Comparison of ENCODE assay signal across 20 cellular contexts in genomic region chr3:108500728-108501127, GRCh38. TPM values are rescaled to one million over a fixed set of nuclear protein-coding genes. Genes with fewer than 3 reads are reported as not detected.
DNase-seq lines count a peak whose midpoint lies in the region; ATAC-seq and TF ChIP-seq lines count a peak whose summit lies in the region.
"Had no signal": no experiment of that assay in that cellular context is flagged by ENCODE, and none has a peak within 500 bp of the region (broad histone marks: within the 10 kb centered on the region; RNA-seq: fewer than 3 reads in every experiment).

No MANE protein-coding gene starts in this region.

- no peaks in the 10 kb centered on the region for H3K27me3 ChIP-seq in mammary epithelial cell (ENCODE audit: insufficient read depth, low read length)
- H3K27me3 ChIP-seq in mesendoderm (ENCODE audit: insufficient read depth, low read length, poor library complexity), result no peaks in the 10 kb centered on the region
- H3K27me3 ChIP-seq in right atrium auricular region, result no peaks in the 10 kb centered on the region
- H3K27me3 ChIP-seq in upper lobe of right lung, result no peaks in the 10 kb centered on the region
- H3K27me3 ChIP-seq: BLaER1 had no signal

- H3K23ac ChIP-seq in mesendoderm (ENCODE audit: low read length), result no peak overlapping the region

- no peaks in the 10 kb centered on the region for H3K79me2 ChIP-seq in mammary epithelial cell (ENCODE audit: insufficient read depth, low read length)
- H3K79me2 ChIP-seq in mesendoderm (ENCODE audit: control insufficient read depth, insufficient read depth, low read length), result no peaks in the 10 kb centered on the region

- ATAC-seq in HG03565 (IDR thresholded peaks at IDR 0.05; ENCODE audit: unreplicated experiment) (no peak), upper lobe of right lung (no peak)
- ATAC-seq: CD8-positive, alpha-beta T cell; Right ventricle myocardium inferior had no signal

- H3K9me3 ChIP-seq in mammary epithelial cell (replicated peaks; ENCODE audit: insufficient read depth, low read length) (no peaks in the 10 kb centered on the region), right atrium auricular region (no peaks in the 10 kb centered on the region), upper lobe of right lung (no peaks in the 10 kb centered on the region)
- H3K9me3 ChIP-seq: BLaER1 had no signal

- BruUV-seq in mammary epithelial cell (replicated peaks; lab: Mats Ljungman, UMichigan), result no TSS peak

- no peaks in the 10 kb centered on the region for H3K79me1 ChIP-seq in mesendoderm (ENCODE audit: low read length)

- no peak overlapping the region for H3K4me3 ChIP-seq in mammary epithelial cell (replicated peaks in 1 of 3; ENCODE audit: insufficient read depth in 1 of 3, low read depth in 2 of 3, low read length in 3 of 3)
- H3K4me3 ChIP-seq in mesendoderm (ENCODE audit: low read length), result no peak overlapping the region
- H3K4me3 ChIP-seq in right atrium auricular region, result no peak overlapping the region
- H3K4me3 ChIP-seq in upper lobe of right lung, result no peak overlapping the region
- H3K4me3 ChIP-seq: BLaER1, PC-9, SK-N-MC had no signal

- H4K20me1 ChIP-seq in mammary epithelial cell (ENCODE audit: insufficient read depth, low read length), result no peaks in the 10 kb centered on the region
- H4K20me1 ChIP-seq: BLaER1 had no signal

- H2AK5ac ChIP-seq in mesendoderm (ENCODE audit: low read length), result no peak overlapping the region

- H3K4me2 ChIP-seq in mammary epithelial cell (ENCODE audit: insufficient read depth, low read depth, low read length) (no peak overlapping the region), mesendoderm (ENCODE audit: low read length) (no peak overlapping the region)
- H3K4me2 ChIP-seq: BLaER1, PC-9 had no signal

- H3K4ac ChIP-seq in mesendoderm (ENCODE audit: low read depth, low read length), result no peak overlapping the region

- H2BK5ac ChIP-seq in mesendoderm (ENCODE audit: low read length), result no peak overlapping the region

- peak; percentile 9 for DNase-seq in GM03348 (ENCODE audit: low spot score)
- peak; percentile 24 for DNase-seq in LHCN-M2 (ENCODE audit: low read depth)
- DNase-seq in mammary epithelial cell, result peak; percentile 6
- DNase-seq in mesendoderm, result peak; percentile 21
- no peak for DNase-seq in SW480 (ENCODE audit: low spot score)
- no peak for DNase-seq in right atrium auricular region (ENCODE audit: low spot score)
- no peak for DNase-seq in upper lobe of right lung
- DNase-seq: CD8-positive, alpha-beta T cell; DMS79; GDM1; NCI-H1417 treated with DMSO at 0.1 percent for 48 hours; NCI-H1930; NCI-H2171; NCI-H446; NCI-H69; PC-9 had no signal

- H4K5ac ChIP-seq in mesendoderm (ENCODE audit: low read length), result no peak overlapping the region

- WGBS in mammary epithelial cell (ENCODE audit: low coverage, missing lambda C conversion rate), result 73% methylated on average over 1 of the region's 1 CpG
- WGBS in mesendoderm (ENCODE audit: extremely low coverage, insufficient coverage, low lambda C conversion rate), result no CpG with 5 or more reads among the region's 1 CpG

- no peak overlapping the region for H3K56ac ChIP-seq in mesendoderm (ENCODE audit: low read length)

- no peak for TF ChIP-seq CTCF in mammary epithelial cell (conservative IDR thresholded peaks at IDR 0.05 in 1 of 2, IDR thresholded peaks at IDR 0.05 in 1 of 2; ENCODE audit: extremely low read depth in 1 of 2, insufficient read depth in 1 of 2, low read depth in 1 of 2, low read length in 2 of 2)
- no peak for TF ChIP-seq CTCF in right atrium auricular region (IDR thresholded peaks at IDR 0.05)
- no peak for TF ChIP-seq CTCF in upper lobe of right lung (IDR thresholded peaks at IDR 0.05)

- H3K9ac ChIP-seq in mammary epithelial cell (ENCODE audit: insufficient read depth, low read length), result no peak overlapping the region
- no peak overlapping the region for H3K9ac ChIP-seq in mesendoderm (ENCODE audit: low read length)
- H3K9ac ChIP-seq: BLaER1 had no signal

- H4K8ac ChIP-seq in mesendoderm (ENCODE audit: low read depth, low read length), result no peak overlapping the region

- CTCF ChIA-PET in mammary epithelial cell (lab: Charles Lee; ENCODE audit: low non-redundant PET), result no interaction called here

- no peak overlapping the region for H3K18ac ChIP-seq in mesendoderm (ENCODE audit: low read length)

- H2BK120ac ChIP-seq in mesendoderm (ENCODE audit: low read depth, low read length), result no peak overlapping the region

- intact Hi-C loops in mammary epithelial cell (cut with micrococcal nuclease) (no loop called here), upper lobe of right lung (cut with DNase I) (no loop called here)

- H3K36me3 ChIP-seq in mammary epithelial cell (ENCODE audit: insufficient read depth, low read length) (no peaks in the 10 kb centered on the region), mesendoderm (ENCODE audit: control insufficient read depth, insufficient read depth, low read length) (no peaks in the 10 kb centered on the region), right atrium auricular region (no peaks in the 10 kb centered on the region), upper lobe of right lung (no peaks in the 10 kb centered on the region)
- H3K36me3 ChIP-seq: BLaER1 had no signal

- H3K4me1 ChIP-seq in mammary epithelial cell (ENCODE audit: insufficient read depth, low read length), result no peaks in the 10 kb centered on the region
- H3K4me1 ChIP-seq in mesendoderm (ENCODE audit: control insufficient read depth, low read depth, low read length), result no peaks in the 10 kb centered on the region
- H3K4me1 ChIP-seq in right atrium auricular region, result no peaks in the 10 kb centered on the region
- no peaks in the 10 kb centered on the region for H3K4me1 ChIP-seq in upper lobe of right lung
- H3K4me1 ChIP-seq: BLaER1 had no signal

- H2AFZ ChIP-seq in mammary epithelial cell (ENCODE audit: low read depth, low read length), result no peak overlapping the region
- H2AFZ ChIP-seq: PC-9 had no signal

- H2BK15ac ChIP-seq in mesendoderm (replicated peaks; ENCODE audit: low read depth), result no peak overlapping the region

- dilution Hi-C loops in mammary epithelial cell (cut with HindIII; ENCODE audit: low sequenced_read_pairs), result no loop called here

- no peak overlapping the region for H3K27ac ChIP-seq in mammary epithelial cell (ENCODE audit: insufficient read depth, low read depth, low read length)
- no peak overlapping the region for H3K27ac ChIP-seq in mesendoderm (ENCODE audit: low read depth, low read length)
- no peak overlapping the region for H3K27ac ChIP-seq in right atrium auricular region
- no peak overlapping the region for H3K27ac ChIP-seq in upper lobe of right lung
- H3K27ac ChIP-seq: BLaER1, PC-9, SK-N-MC had no signal

- in situ Hi-C loops in mammary epithelial cell (cut with MboI; ENCODE audit: low sequenced_read_pairs in 2 of 2), result no loop called here

RNA-seq across cellular contexts. Expression of gene MYH15, which starts 9.7 kb away (rescaled TPM):
- total RNA-seq in LHCN-M2 (2014; rRNA removed), result 5.2 and 5.6 TPM in 2 replicates
- 0.22 TPM for polyA plus RNA-seq in LHCN-M2 (2012)
- total RNA-seq in mammary epithelial cell, result 1 to 10 TPM in 1 of 2 donors, under 1 TPM in 1; under 0.01 to 6.2 TPM
- 1.7 TPM for polyA plus RNA-seq in mammary epithelial cell
- polyA minus RNA-seq in mammary epithelial cell, result 2.7 TPM
- polyA plus RNA-seq in mesendoderm (2013, experiment 1 of 2), result 0.08 TPM
- polyA plus RNA-seq in mesendoderm (2013, experiment 2 of 2), result 0.07 TPM
- under 1 TPM; 0.08 to 0.48 TPM for total RNA-seq in right atrium auricular region
- 0.90 TPM for total RNA-seq in upper lobe of right lung

Comparison
In these comparisons a context has a peak if more than half of its experiments do, and no peak if none do; other contexts are left out.
1. DNase-seq: peak in GM03348 (single experiment), LHCN-M2 (single experiment), mammary epithelial cell (single experiment) and mesendoderm (single experiment); none in SW480 (single experiment), right atrium auricular region (single experiment) and upper lobe of right lung (single experiment).